Comparison of ENCODE assay signal across 10 cellular contexts in the genomic region with DNA sequence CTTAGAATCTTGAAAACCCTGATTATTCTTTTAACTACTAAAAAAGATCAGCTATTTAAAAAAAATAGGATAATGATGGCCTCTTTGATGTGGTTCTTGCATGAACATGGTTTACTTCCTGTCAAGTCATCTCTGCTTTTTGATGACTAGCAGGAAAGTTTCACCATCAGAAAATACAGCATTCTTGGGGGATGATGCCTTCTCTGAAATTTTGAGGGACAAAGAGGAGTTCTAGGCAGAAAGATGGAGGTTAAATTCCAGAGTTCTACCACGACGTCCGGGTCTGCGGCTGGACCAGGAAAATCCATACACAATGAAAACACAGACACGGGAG.
DNase-seq lines count a peak whose midpoint lies in the region; ATAC-seq and TF ChIP-seq lines count a peak whose summit lies in the region.
"Had no signal": no experiment of that assay in that cellular context is flagged by ENCODE, and none has a peak within 500 bp of the region (broad histone marks: within the 10 kb centered on the region; RNA-seq: fewer than 3 reads in every experiment).

No MANE protein-coding gene starts in this region.

- H3K9me3 Mint-ChIP-seq in CD4-positive, alpha-beta T cell, result no peaks in the 10 kb centered on the region
- no peaks in the 10 kb centered on the region for H3K9me3 Mint-ChIP-seq in activated T-cell treated with anti-CD3 and anti-CD28 coated beads, Interleukin-2, amount 50 U/mL, for 24 hours
- no peaks in the 10 kb centered on the region for H3K9me3 Mint-ChIP-seq in immature natural killer cell

- H3K27me3 ChIP-seq in CD4-positive, alpha-beta T cell (ENCODE audit: control insufficient read depth, insufficient read depth, low read length), result no peaks in the 10 kb centered on the region

- H3K4me1 Mint-ChIP-seq in CD4-positive, alpha-beta T cell (ENCODE audit: low read depth), result peaks cover 32% of the 10 kb centered on the region
- peaks cover 21% of the 10 kb centered on the region for H3K4me1 Mint-ChIP-seq in activated T-cell treated with anti-CD3 and anti-CD28 coated beads, Interleukin-2, amount 50 U/mL, for 24 hours (ENCODE audit: low read depth)
- H3K4me1 Mint-ChIP-seq in immature natural killer cell, result peaks cover 19 to 21% of the 10 kb centered on the region in 2 donors

- intact Hi-C loops in CD4-positive, alpha-beta T cell (cut with DNase I, micrococcal nuclease), result no loop called here

- no peak for TF ChIP-seq CTCF in CD4-positive, alpha-beta T cell (IDR thresholded peaks at IDR 0.05)

- no peak overlapping the region for H3K4me3 Mint-ChIP-seq in CD4-positive, alpha-beta T cell
- no peak overlapping the region for H3K4me3 Mint-ChIP-seq in activated T-cell treated with anti-CD3 and anti-CD28 coated beads, Interleukin-2, amount 50 U/mL, for 24 hours
- peak overlapping the region; percentile 7 to 50 (median 27) for H3K4me3 Mint-ChIP-seq in immature natural killer cell

- no peaks in the 10 kb centered on the region for H3K36me3 Mint-ChIP-seq in CD4-positive, alpha-beta T cell (ENCODE audit: low read depth)
- no peaks in the 10 kb centered on the region for H3K36me3 Mint-ChIP-seq in activated T-cell treated with anti-CD3 and anti-CD28 coated beads, Interleukin-2, amount 50 U/mL, for 24 hours (ENCODE audit: low read depth)
- H3K36me3 Mint-ChIP-seq in immature natural killer cell, result no peaks in the 10 kb centered on the region

- H3K27ac ChIP-seq in CD4-positive, alpha-beta T cell (ENCODE audit: low read depth, low read length), result no peak overlapping the region

- H3K9me3 ChIP-seq in CD4-positive, alpha-beta T cell (ENCODE audit: control insufficient read depth, low read length), result no peaks in the 10 kb centered on the region

- POLR2A ChIA-PET in CD4-positive, alpha-beta T cell (lab: Charles Lee), result interaction anchor here (0.5 to 1.4 kb wide), 4 partner anchors 9 to 363 kb away, joined by 3 to 4 read pairs (median 3); no protein-coding TSS in a partner anchor

- H3K27me3 Mint-ChIP-seq in CD4-positive, alpha-beta T cell, result no peaks in the 10 kb centered on the region
- no peaks in the 10 kb centered on the region for H3K27me3 Mint-ChIP-seq in activated T-cell treated with anti-CD3 and anti-CD28 coated beads, Interleukin-2, amount 50 U/mL, for 24 hours
- H3K27me3 Mint-ChIP-seq in immature natural killer cell (ENCODE audit: low read depth in 3 of 3), result no peaks in the 10 kb centered on the region

- no peak overlapping the region for H3K27ac Mint-ChIP-seq in CD4-positive, alpha-beta T cell
- H3K27ac Mint-ChIP-seq in activated T-cell treated with anti-CD3 and anti-CD28 coated beads, Interleukin-2, amount 50 U/mL, for 24 hours, result peak overlapping the region; percentile 5
- H3K27ac Mint-ChIP-seq in immature natural killer cell, result peak overlapping the region in 3 of 6 donors; percentile 28 to 66 (median 40)

- no peak for DNase-seq in CD4-positive, alpha-beta T cell
- DNase-seq in H4 (ENCODE audit: low spot score), result peak; percentile 3
- peak; percentile 40 for DNase-seq in activated T-cell treated with anti-CD3 and anti-CD28 coated beads, Interleukin-2, amount 50 U/mL, for 24 hours
- peak in 2 of 3 donors; percentile 18 to 23 for DNase-seq in immature natural killer cell
- DNase-seq in NCI-H1048 (lab: John Stamatoyannopoulos, UW), result no peak
- DNase-seq in NCI-H2171 (lab: John Stamatoyannopoulos, UW), result no peak
- DNase-seq: dermis blood vessel endothelial cell, Kasumi-1 had no signal

- CTCF ChIA-PET in CD4-positive, alpha-beta T cell (lab: Charles Lee), result interaction anchor here (1.4 kb wide), 1 partner anchor 226 kb away, joined by 3 read pairs; no protein-coding TSS in a partner anchor

- peak; percentile 68 for ATAC-seq in CD4-positive, alpha-beta T cell (ENCODE audit: poor library complexity)
- no peak for ATAC-seq in HG03095 (IDR thresholded peaks at IDR 0.05; ENCODE audit: unreplicated experiment)
- no peak for ATAC-seq in GM21447 (IDR thresholded peaks at IDR 0.05; ENCODE audit: unreplicated experiment)

Comparison
In these comparisons a context has a peak if more than half of its experiments do, and no peak if none do; other contexts are left out.
1. DNase-seq: peak in H4 (single experiment), activated T-cell treated with anti-CD3 and anti-CD28 coated beads, Interleukin-2, amount 50 U/mL, for 24 hours (single experiment) and immature natural killer cell (2 of 3); none in CD4-positive, alpha-beta T cell (0 of 10), NCI-H1048 (single experiment) and NCI-H2171 (single experiment).
2. H3K4me3 Mint-ChIP-seq: peak in immature natural killer cell (5 of 5); none in CD4-positive, alpha-beta T cell (single experiment) and activated T-cell treated with anti-CD3 and anti-CD28 coated beads, Interleukin-2, amount 50 U/mL, for 24 hours (single experiment).